ENCODE assay signal across 12 cellular contexts in genomic region chr15:44788748-44789147, GRCh38. TPM values are rescaled to one million over a fixed set of nuclear protein-coding genes. Genes with fewer than 3 reads are reported as not detected.
DNase-seq lines count a peak whose midpoint lies in the region; FAIRE-seq and TF ChIP-seq lines count a peak whose summit lies in the region.
"Had no signal": no experiment of that assay in that cellular context is flagged by ENCODE, and none has a peak within 500 bp of the region (broad histone marks: within the 10 kb centered on the region; RNA-seq: fewer than 3 reads in every experiment).

No MANE protein-coding gene starts in this region.

- peak overlapping the region; percentile 37 for H3K4me3 Mint-ChIP-seq in activated CD4-positive, alpha-beta memory T cell treated with anti-CD3 and anti-CD28 coated beads for 36 hours
- no peak overlapping the region for H3K4me3 Mint-ChIP-seq in endodermal cell
- no peak overlapping the region for H3K4me3 Mint-ChIP-seq in chondrocyte (ENCODE audit: unreplicated experiment)
- H3K4me3 Mint-ChIP-seq: CD14-positive monocyte had no signal

- no peaks in the 10 kb centered on the region for H3K27me3 Mint-ChIP-seq in activated CD4-positive, alpha-beta memory T cell treated with anti-CD3 and anti-CD28 coated beads for 36 hours
- peaks cover 16% of the 10 kb centered on the region for H3K27me3 Mint-ChIP-seq in endodermal cell (ENCODE audit: insufficient read depth)
- peaks cover 26% of the 10 kb centered on the region for H3K27me3 Mint-ChIP-seq in chondrocyte (ENCODE audit: low read depth)

- CTCF ChIA-PET in activated CD4-positive, alpha-beta memory T cell treated with anti-CD3 and anti-CD28 coated beads for 36 hours (lab: Charles Lee), result interaction anchor here (0.7 to 2.7 kb wide), 8 partner anchors 50 to 243 kb away, joined by 3 to 10 read pairs (median 4); partner anchors contain the start of genes SPG11 and TRIM69

- H3K36me3 ChIP-seq in endodermal cell (ENCODE audit: control insufficient read depth, insufficient read depth, low read length), result no peaks in the 10 kb centered on the region
- H3K36me3 ChIP-seq: brain microvascular endothelial cell, esophagus muscularis mucosa had no signal

- POLR2A ChIA-PET in activated CD4-positive, alpha-beta memory T cell treated with anti-CD3 and anti-CD28 coated beads for 36 hours (lab: Charles Lee), result interaction anchor here (1.0 to 2.0 kb wide), 4 partner anchors 53 to 125 kb away, joined by 3 to 7 read pairs (median 4); partner anchors contain the start of genes B2M, PATL2 and SPG11

- H3K4me1 ChIP-seq in endodermal cell (ENCODE audit: control insufficient read depth, insufficient read depth, low read length), result no peaks in the 10 kb centered on the region

- 89 to 100% methylated on average over 3 to 8 of the region's 8 CpGs for WGBS in endodermal cell (ENCODE audit: insufficient coverage in 1 of 2, insufficient read length in 1 of 2), 2 experiments

- intact Hi-C loops in activated CD4-positive, alpha-beta memory T cell treated with anti-CD3 and anti-CD28 coated beads for 36 hours (cut with micrococcal nuclease), result loop anchor here (1.0 kb wide), 2 partner anchors 95 to 210 kb away; no protein-coding TSS in a partner anchor

- no peaks in the 10 kb centered on the region for H3K9me3 ChIP-seq in endodermal cell (ENCODE audit: control insufficient read depth, low read length)
- H3K9me3 ChIP-seq: esophagus muscularis mucosa had no signal

- peak; percentile 21 for FAIRE-seq in GM19239 (lab: Jason Lieb, UNC)
- FAIRE-seq: HepG2 had no signal

- no peak for DNase-seq in GM19239 (ENCODE audit: insufficient read length, low spot score)
- peak; percentile 72 for DNase-seq in activated CD4-positive, alpha-beta memory T cell treated with anti-CD3 and anti-CD28 coated beads for 36 hours
- peak; percentile 16 for DNase-seq in amniotic epithelial cell (ENCODE audit: low read depth)
- peak; percentile 21 to 54 for DNase-seq in stimulated activated CD4-positive, alpha-beta T cell treated with anti-CD3 and anti-CD28 coated beads, Interleukin-4, amount 100 ng/mL, for 4 hours
- DNase-seq in coronary artery (ENCODE audit: low spot score), result no peak
- no peak for DNase-seq in endodermal cell
- no peak for DNase-seq in chondrocyte (ENCODE audit: low spot score)
- DNase-seq in DMS53 (lab: John Stamatoyannopoulos, UW), result no peak
- DNase-seq: brain microvascular endothelial cell had no signal

- no peaks in the 10 kb centered on the region for H3K9me3 Mint-ChIP-seq in activated CD4-positive, alpha-beta memory T cell treated with anti-CD3 and anti-CD28 coated beads for 36 hours
- H3K9me3 Mint-ChIP-seq in endodermal cell (no peaks in the 10 kb centered on the region), chondrocyte (ENCODE audit: low read depth) (no peaks in the 10 kb centered on the region)
- H3K9me3 Mint-ChIP-seq: CD14-positive monocyte had no signal

- TF ChIP-seq CTCF in coronary artery (IDR thresholded peaks at IDR 0.05) (no peak), endodermal cell (conservative IDR thresholded peaks at IDR 0.05) (no peak), chondrocyte (IDR thresholded peaks at IDR 0.05) (no peak)

- H3K27ac ChIP-seq in coronary artery (no peak overlapping the region), endodermal cell (ENCODE audit: low read depth, low read length) (no peak overlapping the region)
- H3K27ac ChIP-seq: brain microvascular endothelial cell, esophagus muscularis mucosa had no signal

- peaks cover 6% of the 10 kb centered on the region for H3K27me3 ChIP-seq in endodermal cell (ENCODE audit: control insufficient read depth, insufficient read depth, low read length, poor library complexity, severe bottlenecking)
- H3K27me3 ChIP-seq: brain microvascular endothelial cell had no signal

- no peaks in the 10 kb centered on the region for H3K36me3 Mint-ChIP-seq in activated CD4-positive, alpha-beta memory T cell treated with anti-CD3 and anti-CD28 coated beads for 36 hours
- H3K36me3 Mint-ChIP-seq in endodermal cell (ENCODE audit: low read depth) (no peaks in the 10 kb centered on the region), chondrocyte (ENCODE audit: low read depth) (no peaks in the 10 kb centered on the region)
- H3K36me3 Mint-ChIP-seq: CD14-positive monocyte had no signal

- H3K4me3 ChIP-seq in coronary artery (no peak overlapping the region), endodermal cell (ENCODE audit: low read length) (no peak overlapping the region)
- H3K4me3 ChIP-seq: esophagus muscularis mucosa had no signal

- no peak overlapping the region for H3K9ac ChIP-seq in endodermal cell (ENCODE audit: extremely low read depth, low read length, poor library complexity, severe bottlenecking)

- peaks cover 32% of the 10 kb centered on the region for H3K4me1 Mint-ChIP-seq in activated CD4-positive, alpha-beta memory T cell treated with anti-CD3 and anti-CD28 coated beads for 36 hours (ENCODE audit: low read depth)
- H3K4me1 Mint-ChIP-seq in endodermal cell (peaks cover 4% of the 10 kb centered on the region), chondrocyte (ENCODE audit: low read depth) (peaks cover 5% of the 10 kb centered on the region)

- H3K27ac Mint-ChIP-seq in activated CD4-positive, alpha-beta memory T cell treated with anti-CD3 and anti-CD28 coated beads for 36 hours, result peak overlapping the region; percentile 79
- H3K27ac Mint-ChIP-seq in endodermal cell, result no peak overlapping the region
- no peak overlapping the region for H3K27ac Mint-ChIP-seq in chondrocyte (ENCODE audit: unreplicated experiment)

RNA-seq across cellular contexts. Expression of gene TRIM69, which starts 52.4 kb away (rescaled TPM):
- total RNA-seq in activated CD4-positive, alpha-beta memory T cell treated with anti-CD3 and anti-CD28 coated beads for 36 hours, result 10 to 100 TPM; 76.0 to 78.0 TPM
- 10 to 100 TPM in 1 of 2 donors, 1 to 10 TPM in 1; 5.7 to 13.1 TPM for total RNA-seq in endodermal cell
- polyA plus RNA-seq in endodermal cell (2013, experiment 1 of 2), result 8.8 TPM
- polyA plus RNA-seq in endodermal cell (2013, experiment 2 of 2), result 11.8 TPM
- 9.7 to 16.6 TPM (median 12.9 TPM) in 3 replicates for total RNA-seq in chondrocyte

Comparison
In these comparisons a context has a peak if more than half of its experiments do, and no peak if none do; other contexts are left out.
1. DNase-seq: peak in activated CD4-positive, alpha-beta memory T cell treated with anti-CD3 and anti-CD28 coated beads for 36 hours (single experiment), amniotic epithelial cell (single experiment) and stimulated activated CD4-positive, alpha-beta T cell treated with anti-CD3 and anti-CD28 coated beads, Interleukin-4, amount 100 ng/mL, for 4 hours (2 of 2); none in GM19239 (single experiment), coronary artery (single experiment), endodermal cell (single experiment), chondrocyte (single experiment) and DMS53 (single experiment).